8 cellular contexts compared by ENCODE assay signal in the genomic region with DNA sequence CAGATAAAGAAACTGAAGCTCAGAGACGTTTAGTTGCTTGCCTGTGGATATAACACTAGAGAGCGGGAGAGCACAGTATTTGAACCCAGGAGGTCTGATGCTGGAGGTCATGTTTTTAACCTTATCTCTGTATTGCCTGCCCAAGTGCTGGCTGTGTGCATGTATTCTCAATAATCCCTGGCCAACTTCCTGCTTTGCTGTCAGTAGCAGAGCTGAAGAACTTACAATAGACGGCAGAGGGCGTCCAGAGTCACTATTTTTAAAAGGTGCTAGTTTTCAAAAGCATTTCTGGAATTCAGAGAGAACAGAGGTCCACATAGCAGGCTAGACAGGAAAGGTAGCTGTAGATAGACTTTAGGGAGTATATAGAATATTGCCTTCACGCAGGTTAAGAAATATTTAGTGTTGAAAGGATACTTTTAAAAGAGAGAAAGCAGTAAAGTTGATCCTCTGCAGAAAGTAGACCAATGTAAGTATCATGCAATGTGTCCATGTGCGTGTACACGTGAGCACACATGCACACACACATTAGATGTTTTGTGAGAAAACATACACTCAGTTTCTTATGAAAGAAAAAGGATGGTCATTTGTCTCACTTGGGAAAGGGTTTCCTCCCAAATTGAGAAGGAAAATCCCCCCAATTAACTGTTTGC. TPM values are rescaled to one million over a fixed set of nuclear protein-coding genes. Genes with fewer than 3 reads are reported as not detected.
DNase-seq lines count a peak whose midpoint lies in the region.

No MANE protein-coding gene starts in this region.

- H3K27ac ChIP-seq in SJSA1: no peak overlapping the region
- H3K27ac ChIP-seq in caudate nucleus (ENCODE audit: low read depth, low read length): no peak overlapping the region

- H3K27me3 ChIP-seq in SJSA1 (replicated peaks): no peaks in the 10 kb centered on the region

- no peak overlapping the region for H3K4me3 ChIP-seq in SJSA1

- peaks cover 28% of the 10 kb centered on the region for H3K4me1 ChIP-seq in SJSA1 (replicated peaks)

- peaks cover 21% of the 10 kb centered on the region for H3K36me3 ChIP-seq in SJSA1

- no peaks in the 10 kb centered on the region for H3K9me3 ChIP-seq in SJSA1 (replicated peaks)

- peak; percentile 88 for DNase-seq in SIG-M5 treated with dmso at 0.1 percent for 504 hours (lab: John Stamatoyannopoulos, UW; ENCODE audit: unreplicated experiment)
- no peak for DNase-seq in SIG-M5 (lab: John Stamatoyannopoulos, UW)
- DNase-seq in H4 (ENCODE audit: low spot score): peak; percentile 67
- peak; percentile 83 for DNase-seq in M059J (ENCODE audit: low read depth)
- DNase-seq in SJSA1 (ENCODE audit: low read depth in 1 of 2, low spot score in 2 of 2): peak; percentile 68 to 72
- peak in 41 of 61 donors; percentile 2 to 85 (median 17) for DNase-seq in caudate nucleus (lab: John Stamatoyannopoulos, UW)
- peak; percentile 89 for DNase-seq in kidney glomerular epithelial cell (lab: John Stamatoyannopoulos, UW)
- peak in 2 of 3 experiments; percentile 5 to 9 for DNase-seq in stimulated activated CD4-positive, alpha-beta T cell treated with anti-CD3 and anti-CD28 coated beads, TNF-alpha, amount 100 ng/mL, for 24 hours (ENCODE audit: low read depth in 3 of 3)

RNA-seq across cellular contexts. Expression of gene PTCD2, which starts 46.3 kb away (rescaled TPM):
- total RNA-seq in H4 (2014; rRNA removed; shearing (Covaris generic)): 9.0 and 15.4 TPM in 2 replicates
- 6.7 and 12.6 TPM in 2 replicates for total RNA-seq in M059J (2014; rRNA removed; shearing (Covaris generic))
- total RNA-seq in SJSA1 (2014; rRNA removed; shearing (Covaris generic)): 9.8 and 11.7 TPM in 2 replicates

RNA-seq across cellular contexts. Expression of gene MRPS27, which starts 46.4 kb away (rescaled TPM):
- 81.2 and 88.0 TPM in 2 replicates for total RNA-seq in H4 (2014; rRNA removed; shearing (Covaris generic))
- 75.0 and 82.0 TPM in 2 replicates for total RNA-seq in M059J (2014; rRNA removed; shearing (Covaris generic))
- total RNA-seq in SJSA1 (2014; rRNA removed; shearing (Covaris generic)): 55.3 and 57.3 TPM in 2 replicates
